ENCODE assay signal across 1 cellular context in the genomic region with DNA sequence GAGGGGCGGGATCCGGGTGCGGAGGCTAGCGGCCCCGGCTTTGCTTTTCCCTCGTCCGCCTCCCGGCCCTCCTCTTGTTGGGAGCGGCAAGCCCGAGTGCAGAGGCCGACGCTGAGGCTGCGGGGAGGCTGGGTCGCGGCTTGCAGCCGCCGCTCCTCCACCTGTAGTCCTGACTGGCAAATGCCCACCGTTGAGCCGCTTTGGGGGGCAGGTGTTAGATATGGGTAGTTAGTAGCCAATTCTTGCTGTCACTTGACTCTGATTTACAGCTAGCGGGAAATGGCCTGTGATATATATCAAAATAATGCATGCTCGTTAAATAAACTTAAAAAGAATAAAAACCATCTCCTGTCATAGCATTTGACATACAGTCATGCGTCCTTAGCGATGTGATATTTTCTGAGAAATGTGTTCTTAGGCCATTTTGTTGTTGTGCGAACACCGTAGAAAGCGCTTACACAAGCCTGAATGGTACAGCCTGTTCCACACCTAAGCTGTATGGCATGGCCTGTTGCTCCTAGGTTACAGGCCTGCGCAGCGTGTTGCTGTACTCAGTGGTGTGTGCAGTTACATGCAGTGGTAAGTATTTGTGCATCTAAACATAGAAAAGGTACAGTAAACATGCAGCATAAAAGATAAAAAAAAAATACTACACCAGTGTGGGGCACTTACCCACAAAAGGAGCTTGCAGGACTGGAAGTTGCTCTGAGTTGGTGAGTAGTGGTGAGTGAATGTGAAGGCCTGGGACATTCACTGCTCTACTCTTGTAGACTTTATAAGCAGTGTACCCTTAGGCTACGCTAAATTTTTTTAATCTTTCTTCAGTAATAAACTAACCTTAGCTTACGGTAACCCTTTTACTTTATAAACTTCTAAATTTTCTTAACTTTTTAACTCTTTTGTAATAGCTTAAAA.
TF ChIP-seq lines count a peak whose summit lies in the region.

No MANE protein-coding gene starts in this region.

TF ChIP-seq in liver, 16 proteins besides CTCF, POLR2A, EP300 and RAD21 (continued from another document):
- no peak for TF ChIP-seq FOXA2 (IDR thresholded peaks at IDR 0.05)
- peak; percentile 55 for TF ChIP-seq YY1 (IDR thresholded peaks at IDR 0.05)
- TF ChIP-seq TAF1 (conservative IDR thresholded peaks at IDR 0.05): peak; percentile 27
- TF ChIP-seq, protein P1, sequence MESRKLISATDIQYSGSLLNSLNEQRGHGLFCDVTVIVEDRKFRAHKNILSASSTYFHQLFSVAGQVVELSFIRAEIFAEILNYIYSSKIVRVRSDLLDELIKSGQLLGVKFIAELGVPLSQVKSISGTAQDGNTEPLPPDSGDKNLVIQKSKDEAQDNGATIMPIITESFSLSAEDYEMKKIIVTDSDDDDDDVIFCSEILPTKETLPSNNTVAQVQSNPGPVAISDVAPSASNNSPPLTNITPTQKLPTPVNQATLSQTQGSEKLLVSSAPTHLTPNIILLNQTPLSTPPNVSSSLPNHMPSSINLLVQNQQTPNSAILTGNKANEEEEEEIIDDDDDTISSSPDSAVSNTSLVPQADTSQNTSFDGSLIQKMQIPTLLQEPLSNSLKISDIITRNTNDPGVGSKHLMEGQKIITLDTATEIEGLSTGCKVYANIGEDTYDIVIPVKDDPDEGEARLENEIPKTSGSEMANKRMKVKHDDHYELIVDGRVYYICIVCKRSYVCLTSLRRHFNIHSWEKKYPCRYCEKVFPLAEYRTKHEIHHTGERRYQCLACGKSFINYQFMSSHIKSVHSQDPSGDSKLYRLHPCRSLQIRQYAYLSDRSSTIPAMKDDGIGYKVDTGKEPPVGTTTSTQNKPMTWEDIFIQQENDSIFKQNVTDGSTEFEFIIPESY (IDR thresholded peaks at IDR 0.05): no peak
TF ChIP-seq in liver: peak in this region for 4.
